18 cellular contexts compared by ENCODE assay signal in the genomic region with DNA sequence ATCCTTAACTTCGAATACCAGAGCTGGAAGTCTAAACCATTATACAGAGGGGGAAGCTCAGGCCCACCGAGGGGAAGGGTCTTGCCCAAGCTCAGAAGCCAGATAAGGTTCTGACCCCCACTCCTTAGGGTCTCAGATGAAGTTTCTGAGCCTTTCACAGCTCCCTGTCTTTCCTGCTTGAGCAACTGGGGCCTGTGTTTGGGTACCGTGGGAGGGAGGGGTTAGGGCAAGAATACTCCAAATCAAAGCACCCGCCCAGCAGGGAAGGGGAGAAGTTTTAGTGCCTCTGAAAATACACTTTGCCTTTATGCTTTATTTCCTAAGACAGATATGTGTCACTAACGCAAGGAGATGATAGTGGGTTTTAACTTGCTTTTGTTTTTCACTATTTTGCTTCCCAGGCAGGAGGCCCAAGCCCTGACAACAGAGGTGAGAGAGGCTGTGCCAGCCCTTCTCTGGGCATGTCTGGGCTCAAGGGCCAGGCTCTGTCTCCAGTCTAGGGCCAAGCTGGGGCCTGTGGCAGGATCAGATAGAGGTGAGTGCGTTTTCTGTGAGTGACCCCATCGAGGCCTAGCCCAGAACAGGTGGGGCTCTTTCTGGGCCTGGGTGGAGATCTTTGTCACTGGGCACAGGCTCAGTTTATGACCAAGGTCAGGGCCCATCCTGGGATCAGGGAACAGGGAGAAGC. TPM values are rescaled to one million over a fixed set of nuclear protein-coding genes. Genes with fewer than 3 reads are reported as not detected.
DNase-seq lines count a peak whose midpoint lies in the region; ATAC-seq, FAIRE-seq and TF ChIP-seq lines count a peak whose summit lies in the region.
"Had no signal": no experiment of that assay in that cellular context is flagged by ENCODE, and none has a peak within 500 bp of the region (broad histone marks: within the 10 kb centered on the region; RNA-seq: fewer than 3 reads in every experiment).

No MANE protein-coding gene starts in this region.

- H3K4me3 ChIP-seq in GM23338 = no peak overlapping the region
- no peak overlapping the region for H3K4me3 ChIP-seq in keratinocyte (ENCODE audit: control insufficient read depth in 2 of 3, extremely low read depth in 1 of 3, insufficient read depth in 2 of 3, low read depth in 1 of 3, low read length in 3 of 3)
- no peak overlapping the region for H3K4me3 ChIP-seq in rectal smooth muscle tissue (ENCODE audit: low read length)
- no peak overlapping the region for H3K4me3 ChIP-seq in body of pancreas
- H3K4me3 ChIP-seq: testis had no signal

- H3K9me3 ChIP-seq in keratinocyte (ENCODE audit: control insufficient read depth, low read depth, low read length) (no peaks in the 10 kb centered on the region), body of pancreas (no peaks in the 10 kb centered on the region)
- H3K9me3 ChIP-seq: testis had no signal

- H3K4me1 ChIP-seq in GM23338 (ENCODE audit: insufficient read depth) (peaks cover 14% of the 10 kb centered on the region), keratinocyte (ENCODE audit: control insufficient read depth, extremely low read depth, insufficient read depth, low read length) (peaks cover 20% of the 10 kb centered on the region), rectal smooth muscle tissue (ENCODE audit: control insufficient read depth, insufficient read depth, low read length) (peaks cover 2% of the 10 kb centered on the region), body of pancreas (peaks cover 16% of the 10 kb centered on the region)

- H3K4me2 ChIP-seq in GM23338 (no peak overlapping the region), keratinocyte (ENCODE audit: control insufficient read depth, extremely low read depth, insufficient read depth, low read depth, low read length) (no peak overlapping the region)

- peaks cover 6% of the 10 kb centered on the region; the same call in 1 of the 2 replicates for H3F3A ChIP-seq in GM23338 (replicated peaks; ENCODE audit: low read depth)

- H3K9me2 ChIP-seq in GM23338 (ENCODE audit: insufficient read depth) = no peaks in the 10 kb centered on the region

- no peak overlapping the region for H3K9ac ChIP-seq in keratinocyte (ENCODE audit: control insufficient read depth, extremely low read depth, insufficient read depth, low read length)
- H3K9ac ChIP-seq in rectal smooth muscle tissue (ENCODE audit: low read length) = no peak overlapping the region

- peaks cover 20% of the 10 kb centered on the region for H3K27me3 Mint-ChIP-seq in GM23338 (ENCODE audit: insufficient read depth, low read depth, poor library complexity)
- no peaks in the 10 kb centered on the region for H3K27me3 Mint-ChIP-seq in activated T-helper 17 cell treated with anti-CD3 and anti-CD28 coated beads, Interleukin-2, amount 50 U/mL, for 72 hours
- H3K27me3 Mint-ChIP-seq: activated CD8-positive, alpha-beta memory T cell treated with anti-CD3 and anti-CD28 coated beads, Interleukin-2, amount 10 ng/mL, durations not matched to agents 7 days and 5 days had no signal

- H3K36me3 ChIP-seq in GM23338 (ENCODE audit: insufficient read depth) = no peaks in the 10 kb centered on the region
- no peaks in the 10 kb centered on the region for H3K36me3 ChIP-seq in keratinocyte (ENCODE audit: control insufficient read depth in 2 of 2, extremely low read depth in 1 of 2, insufficient read depth in 2 of 2, low read length in 2 of 2)
- no peaks in the 10 kb centered on the region for H3K36me3 ChIP-seq in rectal smooth muscle tissue (ENCODE audit: control insufficient read depth, insufficient read depth, low read length)
- H3K36me3 ChIP-seq in body of pancreas (replicated peaks in 1 of 2; ENCODE audit: insufficient read depth in 1 of 2, low read depth in 2 of 2) = no peaks in the 10 kb centered on the region
- H3K36me3 ChIP-seq: WERI-Rb-1 had no signal

- no peaks in the 10 kb centered on the region for H3K9me1 ChIP-seq in keratinocyte (ENCODE audit: control insufficient read depth, extremely low read depth, insufficient read depth, low read length)

- intact Hi-C loops in body of pancreas (cut with DNase I) = no loop called here

- dilution Hi-C loops in keratinocyte (cut with MboI; ENCODE audit: extremely low pct_ligation_motif_present, low sequenced_read_pairs) = loop anchor here (25.0 kb wide), 1 partner anchor 254 kb away; no protein-coding TSS in a partner anchor

- TF ChIP-seq CTCF in GM23338 (conservative IDR thresholded peaks at IDR 0.05; ENCODE audit: low read depth in 2 of 2) (no peak), keratinocyte (optimal IDR thresholded peaks at IDR 0.05 in 1 of 3, IDR thresholded peaks at IDR 0.05 in 1 of 3, conservative IDR thresholded peaks at IDR 0.05 in 1 of 3; ENCODE audit: extremely low read depth in 1 of 3, insufficient read depth in 2 of 3, low read length in 3 of 3) (no peak), D721Med (IDR thresholded peaks at IDR 0.05; ENCODE audit: insufficient read depth, missing control alignments) (no peak), body of pancreas (IDR thresholded peaks at IDR 0.05) (no peak)

- H3K79me2 ChIP-seq in GM23338 (replicated peaks; ENCODE audit: insufficient read depth) = no peaks in the 10 kb centered on the region
- no peaks in the 10 kb centered on the region for H3K79me2 ChIP-seq in keratinocyte (ENCODE audit: control insufficient read depth, insufficient read depth, low read length)

- no peak overlapping the region for H3K4me3 Mint-ChIP-seq in GM23338
- no peak overlapping the region for H3K4me3 Mint-ChIP-seq in activated T-helper 17 cell treated with anti-CD3 and anti-CD28 coated beads, Interleukin-2, amount 50 U/mL, for 72 hours
- H3K4me3 Mint-ChIP-seq: activated CD8-positive, alpha-beta memory T cell treated with anti-CD3 and anti-CD28 coated beads, Interleukin-2, amount 10 ng/mL, durations not matched to agents 7 days and 5 days had no signal

- no peaks in the 10 kb centered on the region for H3K27me3 ChIP-seq in GM23338 (ENCODE audit: insufficient read depth)
- no peaks in the 10 kb centered on the region for H3K27me3 ChIP-seq in keratinocyte (ENCODE audit: control insufficient read depth, extremely low read depth, insufficient read depth, low read length)
- no peaks in the 10 kb centered on the region for H3K27me3 ChIP-seq in rectal smooth muscle tissue (ENCODE audit: control insufficient read depth, insufficient read depth, low read length)
- H3K27me3 ChIP-seq in body of pancreas = no peaks in the 10 kb centered on the region
- H3K27me3 ChIP-seq: testis had no signal

- H3K4me1 Mint-ChIP-seq in GM23338 = peaks cover 31% of the 10 kb centered on the region
- H3K4me1 Mint-ChIP-seq in activated T-helper 17 cell treated with anti-CD3 and anti-CD28 coated beads, Interleukin-2, amount 50 U/mL, for 72 hours = no peaks in the 10 kb centered on the region
- H3K4me1 Mint-ChIP-seq: activated CD8-positive, alpha-beta memory T cell treated with anti-CD3 and anti-CD28 coated beads, Interleukin-2, amount 10 ng/mL, durations not matched to agents 7 days and 5 days had no signal

- H3K36me3 Mint-ChIP-seq in GM23338 (ENCODE audit: low read depth) = no peaks in the 10 kb centered on the region
- H3K36me3 Mint-ChIP-seq in activated T-helper 17 cell treated with anti-CD3 and anti-CD28 coated beads, Interleukin-2, amount 50 U/mL, for 72 hours (ENCODE audit: low read depth) = no peaks in the 10 kb centered on the region
- H3K36me3 Mint-ChIP-seq: activated CD8-positive, alpha-beta memory T cell treated with anti-CD3 and anti-CD28 coated beads, Interleukin-2, amount 10 ng/mL, durations not matched to agents 7 days and 5 days had no signal

- 68 to 77% methylated on average over 3 to 7 of the region's 7 CpGs for WGBS in body of pancreas, 2 donors

- H4K20me1 ChIP-seq in GM23338 (replicated peaks; ENCODE audit: insufficient read depth) = no peaks in the 10 kb centered on the region
- no peaks in the 10 kb centered on the region for H4K20me1 ChIP-seq in keratinocyte (ENCODE audit: control insufficient read depth, extremely low read depth, insufficient read depth, low read length)

- H3K27ac ChIP-seq in GM23338 (ENCODE audit: low read depth) (no peak overlapping the region), keratinocyte (ENCODE audit: control insufficient read depth, insufficient read depth, low read length) (peak overlapping the region; percentile 1), rectal smooth muscle tissue (ENCODE audit: low read depth, low read length) (peak overlapping the region; percentile 31), body of pancreas (peak overlapping the region in 2 of 4 donors; percentile 39 to 45)
- H3K27ac ChIP-seq: testis, WERI-Rb-1 had no signal

- H2AFZ ChIP-seq in GM23338 = peak overlapping the region; percentile 78; the same call in 1 of the 2 replicates
- peak overlapping the region; percentile 56 for H2AFZ ChIP-seq in keratinocyte (ENCODE audit: control insufficient read depth, low read length)

- no peak for ATAC-seq in GM23338
- peak; percentile 65 for ATAC-seq in activated T-helper 17 cell treated with anti-CD3 and anti-CD28 coated beads, Interleukin-2, amount 50 U/mL, for 72 hours (replicated peaks)
- ATAC-seq in body of pancreas = no peak
- ATAC-seq: activated CD8-positive, alpha-beta memory T cell treated with anti-CD3 and anti-CD28 coated beads, Interleukin-2, amount 10 ng/mL, durations not matched to agents 7 days and 5 days had no signal

- no peak for TF ChIP-seq POLR2A in body of pancreas (IDR thresholded peaks at IDR 0.05)

- no peak for FAIRE-seq in keratinocyte (lab: Jason Lieb, UNC)
- FAIRE-seq in D721Med (lab: Jason Lieb, UNC) = no peak
- FAIRE-seq: endometrium had no signal

- peak overlapping the region; percentile 74; the same call in 1 of the 2 replicates for H3K27ac Mint-ChIP-seq in GM23338
- peak overlapping the region; percentile 70 for H3K27ac Mint-ChIP-seq in activated T-helper 17 cell treated with anti-CD3 and anti-CD28 coated beads, Interleukin-2, amount 50 U/mL, for 72 hours
- H3K27ac Mint-ChIP-seq: activated CD8-positive, alpha-beta memory T cell treated with anti-CD3 and anti-CD28 coated beads, Interleukin-2, amount 10 ng/mL, durations not matched to agents 7 days and 5 days had no signal

- no peaks in the 10 kb centered on the region for H3K9me3 Mint-ChIP-seq in GM23338
- no peaks in the 10 kb centered on the region for H3K9me3 Mint-ChIP-seq in activated T-helper 17 cell treated with anti-CD3 and anti-CD28 coated beads, Interleukin-2, amount 50 U/mL, for 72 hours

- DNase-seq in GM23338 (ENCODE audit: low spot score) = no peak
- DNase-seq in keratinocyte (ENCODE audit: low read depth, low spot score) = no peak
- no peak for DNase-seq in D721Med (ENCODE audit: insufficient read length, low spot score)
- no peak for DNase-seq in NCI-H1092 (lab: John Stamatoyannopoulos, UW)
- no peak for DNase-seq in midbrain (lab: John Stamatoyannopoulos, UW)
- no peak for DNase-seq in body of pancreas
- DNase-seq: activated CD8-positive, alpha-beta memory T cell treated with anti-CD3 and anti-CD28 coated beads, Interleukin-2, amount 10 ng/mL, durations not matched to agents 7 days and 5 days; activated naive CD4-positive, alpha-beta T cell treated with Interleukin-2 at 50 U/mL for 16 hours; NCI-H1048; NCI-H2227 treated with DMSO at 0.1 percent for 48 hours; stimulated activated CD4-positive, alpha-beta T cell treated with anti-CD3 and anti-CD28 coated beads, Interleukin-12 subunit alpha, Interleukin-12 subunit beta, amount 100 ng/mL, for 4 hours; testis; WERI-Rb-1 had no signal

RNA-seq across cellular contexts. Expression of a gene that starts 20.6 kb away (rescaled TPM):
- 160 and 170 TPM in 2 replicates for total RNA-seq in GM23338 (2014; rRNA removed; shearing (Covaris generic))
- polyA plus RNA-seq in GM23338 (2016; fragmentation: Nextera tagmentation; extraction: Ambion mirVana) (69.1 and 78.0 TPM in 2 replicates), keratinocyte (26.5 to 50.8 TPM (median 36.6 TPM) in 3 replicates)
- total RNA-seq in activated T-helper 17 cell treated with anti-CD3 and anti-CD28 coated beads, Interleukin-2, amount 50 U/mL, for 72 hours = not detected
- 130 TPM for polyA plus RNA-seq in keratinocyte (2011; ENCODE audit: low read depth)
- 21.2 and 35.6 TPM in 2 replicates for polyA plus RNA-seq in keratinocyte (2011; cell fraction: cytosol; rRNA removed)
- 37.2 and 51.5 TPM in 2 replicates for polyA plus RNA-seq in keratinocyte (2011; cell fraction: nucleus; rRNA removed)
- polyA plus RNA-seq in keratinocyte (2012; ENCODE audit: low replicate concordance) = 37.8 and 126 TPM in 2 replicates
- 43.5 to 79.5 TPM (median 49.6 TPM) in 3 replicates for polyA minus RNA-seq in keratinocyte
- polyA minus RNA-seq in keratinocyte (2011; cell fraction: cytosol; rRNA and poly(A)+ RNA removed) = 95.7 TPM
- 69.9 and 70.8 TPM in 2 replicates for polyA minus RNA-seq in keratinocyte (2011; cell fraction: nucleus; rRNA and poly(A)+ RNA removed)
- total RNA-seq in body of pancreas = 1 to 10 TPM; 2.6 to 3.9 TPM
- total RNA-seq: activated CD8-positive, alpha-beta memory T cell treated with anti-CD3 and anti-CD28 coated beads, Interleukin-2, amount 10 ng/mL, durations not matched to agents 7 days and 5 days; OCI-LY7 had no signal
- polyA plus RNA-seq: neural cell had no signal

RNA-seq across cellular contexts. Expression of a gene that starts 39.7 kb away (rescaled TPM):
- 54.3 and 69.3 TPM in 2 replicates for total RNA-seq in GM23338 (2014; rRNA removed; shearing (Covaris generic))
- polyA plus RNA-seq in GM23338 (2016; fragmentation: Nextera tagmentation; extraction: Ambion mirVana) (21.2 and 29.4 TPM in 2 replicates), keratinocyte (130 to 166 TPM (median 164 TPM) in 3 replicates)
- not detected for total RNA-seq in activated T-helper 17 cell treated with anti-CD3 and anti-CD28 coated beads, Interleukin-2, amount 50 U/mL, for 72 hours
- polyA plus RNA-seq in keratinocyte (2011; ENCODE audit: low read depth) = 33.9 TPM
- 107 and 141 TPM in 2 replicates for polyA plus RNA-seq in keratinocyte (2011; cell fraction: cytosol; rRNA removed)
- polyA plus RNA-seq in keratinocyte (2011; cell fraction: nucleus; rRNA removed) = 81.1 and 105 TPM in 2 replicates
- polyA plus RNA-seq in keratinocyte (2012; ENCODE audit: low replicate concordance) = 81.0 and 94.3 TPM in 2 replicates
- polyA minus RNA-seq in keratinocyte = 40.7 to 76.9 TPM (median 51.1 TPM) in 3 replicates
- 121 TPM for polyA minus RNA-seq in keratinocyte (2011; cell fraction: cytosol; rRNA and poly(A)+ RNA removed)
- 31.7 and 43.4 TPM in 2 replicates for polyA minus RNA-seq in keratinocyte (2011; cell fraction: nucleus; rRNA and poly(A)+ RNA removed)
- 10 to 100 TPM; 17.1 to 32.6 TPM for total RNA-seq in body of pancreas

Comparison
In these comparisons a context has a peak if more than half of its experiments do, and no peak if none do; other contexts are left out.
1. RNA of a gene that starts 20.6 kb away (total RNA-seq): 160 to 170 TPM in GM23338; 2.6 to 3.9 TPM in body of pancreas and not detected in activated T-helper 17 cell treated with anti-CD3 and anti-CD28 coated beads, Interleukin-2, amount 50 U/mL, for 72 hours; every median in the first group is over 10 times any median in the second.
2. RNA of a gene that starts 39.7 kb away (total RNA-seq): 54.3 to 69.3 TPM in GM23338 and 17.1 to 32.6 TPM in body of pancreas; not detected in activated T-helper 17 cell treated with anti-CD3 and anti-CD28 coated beads, Interleukin-2, amount 50 U/mL, for 72 hours; every median in the first group is over 10 times any median in the second.